9 cellular contexts compared by ENCODE assay signal in the genomic region with DNA sequence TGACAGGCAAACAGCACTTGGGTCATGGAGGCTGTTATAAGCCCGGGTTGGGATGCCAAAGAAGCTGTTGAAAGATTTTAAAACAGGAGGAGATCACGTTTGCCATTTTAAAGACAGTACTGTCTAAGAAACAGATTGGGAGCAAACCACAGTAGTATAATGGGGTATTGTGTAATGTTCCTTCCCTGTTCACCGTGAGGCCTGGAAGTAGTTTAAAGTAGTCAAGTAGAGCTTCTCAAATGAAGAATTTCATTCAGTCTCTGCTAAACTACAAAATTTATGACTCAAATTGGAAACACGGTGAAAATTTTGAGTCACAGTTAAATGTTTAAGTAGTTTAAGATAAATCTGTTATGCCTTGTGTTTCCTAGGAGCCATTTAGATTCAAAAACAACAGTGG. TPM values are rescaled to one million over a fixed set of nuclear protein-coding genes. Genes with fewer than 3 reads are reported as not detected.
DNase-seq lines count a peak whose midpoint lies in the region; ATAC-seq and TF ChIP-seq lines count a peak whose summit lies in the region.
"Had no signal": no experiment of that assay in that cellular context is flagged by ENCODE, and none has a peak within 500 bp of the region (broad histone marks: within the 10 kb centered on the region; RNA-seq: fewer than 3 reads in every experiment).

No MANE protein-coding gene starts in this region.

- peaks cover 0 to 24% of the 10 kb centered on the region in 2 donors for H3K36me3 Mint-ChIP-seq in activated naive CD4-positive, alpha-beta T cell treated with anti-CD3 and anti-CD28 coated beads, Interleukin-2, amount 50 U/mL, for 72 hours
- peaks cover 36% of the 10 kb centered on the region for H3K36me3 Mint-ChIP-seq in activated naive CD4-positive, alpha-beta T cell treated with anti-CD3 and anti-CD28 coated beads, Interleukin-2, amount 10 ng/mL, durations not matched to agents 7 days and 5 days
- peaks cover 52% of the 10 kb centered on the region for H3K36me3 Mint-ChIP-seq in endodermal cell (ENCODE audit: low read depth)

- POLR2A ChIA-PET in HEK293T (lab: Yijun Ruan, JAX), result no interaction called here

- no peaks in the 10 kb centered on the region for H3K9me3 Mint-ChIP-seq in activated naive CD4-positive, alpha-beta T cell treated with anti-CD3 and anti-CD28 coated beads, Interleukin-2, amount 50 U/mL, for 72 hours
- no peaks in the 10 kb centered on the region for H3K9me3 Mint-ChIP-seq in activated naive CD4-positive, alpha-beta T cell treated with anti-CD3 and anti-CD28 coated beads, Interleukin-2, amount 10 ng/mL, durations not matched to agents 7 days and 5 days
- H3K9me3 Mint-ChIP-seq in endodermal cell, result no peaks in the 10 kb centered on the region

- H3K4me3 ChIP-seq in aorta (ENCODE audit: low read length in 2 of 2) (no peak overlapping the region), endodermal cell (ENCODE audit: low read length) (no peak overlapping the region)

- no peak overlapping the region for H3K4me3 Mint-ChIP-seq in activated naive CD4-positive, alpha-beta T cell treated with anti-CD3 and anti-CD28 coated beads, Interleukin-2, amount 10 ng/mL, durations not matched to agents 7 days and 5 days
- no peak overlapping the region for H3K4me3 Mint-ChIP-seq in endodermal cell

- no peak overlapping the region for H3K9ac ChIP-seq in endodermal cell (ENCODE audit: extremely low read depth, low read length, poor library complexity, severe bottlenecking)

- CTCF ChIA-PET in activated naive CD4-positive, alpha-beta T cell treated with anti-CD3 and anti-CD28 coated beads, Interleukin-2, amount 10 ng/mL, durations not matched to agents 7 days and 5 days (lab: Charles Lee), result no interaction called here
- CTCF ChIA-PET in HEK293T (lab: Yijun Ruan, JAX), result interaction anchor here (0.6 kb wide), 2 partner anchors 14 to 218 kb away, joined by 3 to 4 read pairs; no protein-coding TSS in a partner anchor

- H3K27ac ChIP-seq in aorta (ENCODE audit: low read depth in 1 of 2, low read length in 2 of 2) (peak overlapping the region in 1 of 2 donors; percentile 78), endodermal cell (ENCODE audit: low read depth, low read length) (no peak overlapping the region)

- H3K27me3 ChIP-seq in aorta (ENCODE audit: control insufficient read depth in 1 of 2, insufficient read depth in 2 of 2, low read length in 1 of 2) (no peaks in the 10 kb centered on the region), endodermal cell (ENCODE audit: control insufficient read depth, insufficient read depth, low read length, poor library complexity, severe bottlenecking) (no peaks in the 10 kb centered on the region)

- peak overlapping the region; percentile 62 to 74 for H3K27ac Mint-ChIP-seq in activated naive CD4-positive, alpha-beta T cell treated with anti-CD3 and anti-CD28 coated beads, Interleukin-2, amount 50 U/mL, for 72 hours
- H3K27ac Mint-ChIP-seq in activated naive CD4-positive, alpha-beta T cell treated with anti-CD3 and anti-CD28 coated beads, Interleukin-2, amount 10 ng/mL, durations not matched to agents 7 days and 5 days, result no peak overlapping the region
- H3K27ac Mint-ChIP-seq in endodermal cell, result no peak overlapping the region

- peak in 1 of 2 donors; percentile 78 for ATAC-seq in activated naive CD4-positive, alpha-beta T cell treated with anti-CD3 and anti-CD28 coated beads, Interleukin-2, amount 50 U/mL, for 72 hours
- ATAC-seq in aorta (ENCODE audit: low FRiP score) (peak; percentile 75), HG02642 (IDR thresholded peaks at IDR 0.05; ENCODE audit: poor library complexity, unreplicated experiment) (no peak)

- DNase-seq in activated naive CD4-positive, alpha-beta T cell treated with anti-CD3 and anti-CD28 coated beads, Interleukin-2, amount 50 U/mL, for 72 hours (ENCODE audit: low spot score in 2 of 2), result no peak
- DNase-seq in activated naive CD4-positive, alpha-beta T cell treated with anti-CD3 and anti-CD28 coated beads, Interleukin-2, amount 10 ng/mL, durations not matched to agents 7 days and 5 days, result no peak
- DNase-seq in amniotic stem cell (lab: John Stamatoyannopoulos, UW) (peak; percentile 60), kidney tubule cell (ENCODE audit: low spot score) (peak; percentile 30), aorta (no peak), endodermal cell (no peak), HEK293T (ENCODE audit: extremely low spot score) (no peak)
- DNase-seq: kidney glomerular epithelial cell had no signal

- intact Hi-C loops in aorta (cut with DNase I), result loop anchor here in 1 of 2 donors (5.0 kb wide), 1 partner anchor 35 kb away; a partner anchor contains a TSS

- peaks cover 5 to 13% of the 10 kb centered on the region in 2 donors for H3K4me1 ChIP-seq in aorta (ENCODE audit: control insufficient read depth in 1 of 2, insufficient read depth in 2 of 2, low read length in 2 of 2)
- no peaks in the 10 kb centered on the region for H3K4me1 ChIP-seq in endodermal cell (ENCODE audit: control insufficient read depth, insufficient read depth, low read length)

- 19 to 21% methylated on average over 4 of the region's 4 CpGs for WGBS in aorta, 2 donors
- WGBS in endodermal cell (ENCODE audit: insufficient coverage in 1 of 2, insufficient read length in 1 of 2), 2 experiments, result 94 to 98% methylated on average over 4 of the region's 4 CpGs

- H3K36me3 ChIP-seq in aorta (ENCODE audit: control insufficient read depth in 1 of 2, insufficient read depth in 2 of 2, low read length in 1 of 2) (peaks cover 0 to 2% of the 10 kb centered on the region in 2 donors), endodermal cell (ENCODE audit: control insufficient read depth, insufficient read depth, low read length) (peaks cover 87% of the 10 kb centered on the region)

- H3K27me3 Mint-ChIP-seq in activated naive CD4-positive, alpha-beta T cell treated with anti-CD3 and anti-CD28 coated beads, Interleukin-2, amount 10 ng/mL, durations not matched to agents 7 days and 5 days, result no peaks in the 10 kb centered on the region
- H3K27me3 Mint-ChIP-seq in endodermal cell (ENCODE audit: insufficient read depth), result no peaks in the 10 kb centered on the region

- no peak for TF ChIP-seq CTCF in endodermal cell (conservative IDR thresholded peaks at IDR 0.05)

- no peaks in the 10 kb centered on the region for H3K9me3 ChIP-seq in aorta (ENCODE audit: control insufficient read depth, low read length)
- no peaks in the 10 kb centered on the region for H3K9me3 ChIP-seq in endodermal cell (ENCODE audit: control insufficient read depth, low read length)

- H3K4me1 Mint-ChIP-seq in activated naive CD4-positive, alpha-beta T cell treated with anti-CD3 and anti-CD28 coated beads, Interleukin-2, amount 10 ng/mL, durations not matched to agents 7 days and 5 days, result peaks cover 36% of the 10 kb centered on the region
- no peaks in the 10 kb centered on the region for H3K4me1 Mint-ChIP-seq in endodermal cell

TF ChIP-seq in HEK293T, 16 proteins besides CTCF, POLR2A, EP300 and RAD21:
- no peak for TF ChIP-seq LEF1 (IDR thresholded peaks at IDR 0.05; ENCODE audit: borderline replicate concordance)
- TF ChIP-seq, protein P1, sequence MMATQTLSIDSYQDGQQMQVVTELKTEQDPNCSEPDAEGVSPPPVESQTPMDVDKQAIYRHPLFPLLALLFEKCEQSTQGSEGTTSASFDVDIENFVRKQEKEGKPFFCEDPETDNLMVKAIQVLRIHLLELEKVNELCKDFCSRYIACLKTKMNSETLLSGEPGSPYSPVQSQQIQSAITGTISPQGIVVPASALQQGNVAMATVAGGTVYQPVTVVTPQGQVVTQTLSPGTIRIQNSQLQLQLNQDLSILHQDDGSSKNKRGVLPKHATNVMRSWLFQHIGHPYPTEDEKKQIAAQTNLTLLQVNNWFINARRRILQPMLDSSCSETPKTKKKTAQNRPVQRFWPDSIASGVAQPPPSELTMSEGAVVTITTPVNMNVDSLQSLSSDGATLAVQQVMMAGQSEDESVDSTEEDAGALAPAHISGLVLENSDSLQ (IDR thresholded peaks at IDR 0.05), result no peak
- no peak for TF ChIP-seq NFRKB (IDR thresholded peaks at IDR 0.05)
- no peak for TF ChIP-seq CTBP1 (IDR thresholded peaks at IDR 0.05; ENCODE audit: borderline replicate concordance)
- TF ChIP-seq FOXM1 (IDR thresholded peaks at IDR 0.05; ENCODE audit: borderline replicate concordance), result no peak
- no peak for TF ChIP-seq TARDBP (IDR thresholded peaks at IDR 0.05)
- TF ChIP-seq ARNT (IDR thresholded peaks at IDR 0.05), result no peak
- no peak for TF ChIP-seq SP1 (IDR thresholded peaks at IDR 0.05)
- no peak for TF ChIP-seq SUZ12 (IDR thresholded peaks at IDR 0.05)
- TF ChIP-seq HDGF (IDR thresholded peaks at IDR 0.05; ENCODE audit: borderline replicate concordance), result no peak
- TF ChIP-seq FOXK2 (IDR thresholded peaks at IDR 0.05), result no peak
- no peak for TF ChIP-seq BHLHE40 (IDR thresholded peaks at IDR 0.05; ENCODE audit: borderline replicate concordance)
- no peak for TF ChIP-seq FOXA1 (IDR thresholded peaks at IDR 0.05)
- TF ChIP-seq L3MBTL2 (conservative IDR thresholded peaks at IDR 0.05), result no peak
- TF ChIP-seq ELF4 (IDR thresholded peaks at IDR 0.05), result no peak
- TF ChIP-seq ZNF384 (IDR thresholded peaks at IDR 0.05), result no peak

RNA-seq across cellular contexts. Expression of a gene that starts 35.8 kb away (rescaled TPM):
- 100 to 1,000 TPM; 121 to 132 TPM for total RNA-seq in activated naive CD4-positive, alpha-beta T cell treated with anti-CD3 and anti-CD28 coated beads, Interleukin-2, amount 50 U/mL, for 72 hours
- total RNA-seq in aorta, result 100 to 1,000 TPM; 231 to 285 TPM
- 100 to 1,000 TPM in 1 of 2 donors, 10 to 100 TPM in 1; 41.3 to 104 TPM for polyA plus RNA-seq in aorta
- total RNA-seq in endodermal cell, result 100 to 1,000 TPM; 151 to 235 TPM
- polyA plus RNA-seq in endodermal cell (2013, experiment 1 of 2), result 164 TPM
- 164 TPM for polyA plus RNA-seq in endodermal cell (2013, experiment 2 of 2)

Comparison
In these comparisons a context has a peak if more than half of its experiments do, and no peak if none do; other contexts are left out.
1. H3K27ac Mint-ChIP-seq: peak in activated naive CD4-positive, alpha-beta T cell treated with anti-CD3 and anti-CD28 coated beads, Interleukin-2, amount 50 U/mL, for 72 hours (2 of 2); none in activated naive CD4-positive, alpha-beta T cell treated with anti-CD3 and anti-CD28 coated beads, Interleukin-2, amount 10 ng/mL, durations not matched to agents 7 days and 5 days (single experiment) and endodermal cell (single experiment).
2. DNase-seq: peak in amniotic stem cell (single experiment) and kidney tubule cell (single experiment); none in activated naive CD4-positive, alpha-beta T cell treated with anti-CD3 and anti-CD28 coated beads, Interleukin-2, amount 50 U/mL, for 72 hours (0 of 2), activated naive CD4-positive, alpha-beta T cell treated with anti-CD3 and anti-CD28 coated beads, Interleukin-2, amount 10 ng/mL, durations not matched to agents 7 days and 5 days (single experiment), aorta (0 of 2), endodermal cell (single experiment) and HEK293T (single experiment).